ENCODE assay signal across 10 cellular contexts in genomic region chr2:199261221-199261620, GRCh38.
DNase-seq lines count a peak whose midpoint lies in the region; ATAC-seq and TF ChIP-seq lines count a peak whose summit lies in the region.
"Had no signal": no experiment of that assay in that cellular context is flagged by ENCODE, and none has a peak within 500 bp of the region (broad histone marks: within the 10 kb centered on the region; RNA-seq: fewer than 3 reads in every experiment).

No MANE protein-coding gene starts in this region.

- H3K4me1 ChIP-seq in PC-3 (ENCODE audit: insufficient read depth, low read length) (no peaks in the 10 kb centered on the region), transverse colon (no peaks in the 10 kb centered on the region)

- no peaks in the 10 kb centered on the region for H3K36me3 ChIP-seq in PC-3 (ENCODE audit: low read depth, low read length)
- H3K36me3 ChIP-seq in transverse colon = no peaks in the 10 kb centered on the region

- no TSS peak for BruUV-seq in PC-3 (replicated peaks; lab: Mats Ljungman, UMichigan)

- no peaks in the 10 kb centered on the region for H3K79me2 ChIP-seq in PC-3 (ENCODE audit: low read length)

- in situ Hi-C loops in transverse colon (cut with MboI; ENCODE audit: low pct_ligation_motif_present in 1 of 4, low pct_unique_long_range_greater_than_20kb in 1 of 4, low sequenced_read_pairs in 3 of 4) = no loop called here

- WGBS in transverse colon (ENCODE audit: low coverage in 1 of 2), 2 donors = 29 to 50% methylated on average over 1 of the region's 1 CpG

- H3K4me3 Mint-ChIP-seq in stimulated activated effector memory CD8-positive, alpha-beta T cell treated with anti-CD3 and anti-CD28 coated beads, Interleukin-12 subunit alpha, Interleukin-12 subunit beta, amount 100 ng/mL, for 72 hours = no peak overlapping the region
- H3K4me3 Mint-ChIP-seq: naive thymus-derived CD4-positive, alpha-beta T cell had no signal

- no peak overlapping the region for H2AFZ ChIP-seq in PC-3 (ENCODE audit: low read length)

- H3K9ac ChIP-seq in PC-3 (ENCODE audit: low read length) = no peak overlapping the region

- intact Hi-C loops in PC-3 (cut with micrococcal nuclease) = loop anchor here (2.0 kb wide), 1 partner anchor 198 kb away; no protein-coding TSS in a partner anchor
- intact Hi-C loops in transverse colon (cut with DNase I; ENCODE audit: low total_unique reads) = no loop called here

- H3K4me2 ChIP-seq in PC-3 (ENCODE audit: low read length) = no peak overlapping the region

- no peaks in the 10 kb centered on the region for H3K4me1 Mint-ChIP-seq in stimulated activated effector memory CD8-positive, alpha-beta T cell treated with anti-CD3 and anti-CD28 coated beads, Interleukin-12 subunit alpha, Interleukin-12 subunit beta, amount 100 ng/mL, for 72 hours
- H3K4me1 Mint-ChIP-seq: naive thymus-derived CD4-positive, alpha-beta T cell had no signal

- H3K27me3 ChIP-seq in PC-3 (ENCODE audit: low read length) (no peaks in the 10 kb centered on the region), transverse colon (no peaks in the 10 kb centered on the region)

- TF ChIP-seq CTCF in HFF-Myc (IDR thresholded peaks at IDR 0.05; ENCODE audit: low read depth, low read length, missing control alignments) = no peak
- peak; percentile 38; the same call in 1 of the 2 replicates for TF ChIP-seq CTCF in PC-3 (conservative IDR thresholded peaks at IDR 0.05; ENCODE audit: low read depth, low read length)
- no peak for TF ChIP-seq CTCF in transverse colon (IDR thresholded peaks at IDR 0.05)

- H3K27ac ChIP-seq in PC-3 (ENCODE audit: low read length) (no peak overlapping the region), transverse colon (no peak overlapping the region)
- H3K27ac ChIP-seq: HL-60 had no signal

- no peak overlapping the region for H3K4me3 ChIP-seq in HFF-Myc (replicated peaks; ENCODE audit: low read depth, low read length)
- H3K4me3 ChIP-seq in PC-3 (ENCODE audit: low read length) = no peak overlapping the region
- no peak overlapping the region for H3K4me3 ChIP-seq in transverse colon

- CTCF ChIA-PET in PC-3 (lab: Charles Lee) = no interaction called here

- peaks cover 22% of the 10 kb centered on the region for H3K9me3 Mint-ChIP-seq in stimulated activated effector memory CD8-positive, alpha-beta T cell treated with anti-CD3 and anti-CD28 coated beads, Interleukin-12 subunit alpha, Interleukin-12 subunit beta, amount 100 ng/mL, for 72 hours

- H3K9me2 ChIP-seq in PC-3 (replicated peaks; ENCODE audit: low read length) = no peaks in the 10 kb centered on the region

- H3K9me3 ChIP-seq in PC-3 (ENCODE audit: low read length) (no peaks in the 10 kb centered on the region), transverse colon (peaks cover 12 to 18% of the 10 kb centered on the region in 2 donors)

- H4K20me1 ChIP-seq in PC-3 (ENCODE audit: low read length) = no peaks in the 10 kb centered on the region

- no peak for TF ChIP-seq POLR2A in transverse colon (IDR thresholded peaks at IDR 0.05)

- H3F3A ChIP-seq in PC-3 (ENCODE audit: low read length, unreplicated experiment) = no peaks in the 10 kb centered on the region

- no peak for TF ChIP-seq EP300 in transverse colon (IDR thresholded peaks at IDR 0.05; ENCODE audit: low read depth)

- ATAC-seq in PC-3 = peak; percentile 63
- no peak for ATAC-seq in stimulated activated effector memory CD8-positive, alpha-beta T cell treated with anti-CD3 and anti-CD28 coated beads, Interleukin-12 subunit alpha, Interleukin-12 subunit beta, amount 100 ng/mL, for 72 hours
- ATAC-seq: naive thymus-derived CD4-positive, alpha-beta T cell had no signal

- DNase-seq in HFF-Myc (ENCODE audit: extremely low read depth, low read depth) (peak; percentile 47), PC-3 (peak; percentile 82), fibroblast of gingiva (ENCODE audit: low read depth) (peak; percentile 79), stromal cell of bone marrow (ENCODE audit: low read depth) (peak; percentile 73), transverse colon (no peak)
- DNase-seq in stimulated activated effector memory CD8-positive, alpha-beta T cell treated with anti-CD3 and anti-CD28 coated beads, Interleukin-12 subunit alpha, Interleukin-12 subunit beta, amount 100 ng/mL, for 72 hours (ENCODE audit: low spot score in 2 of 2) = no peak
- DNase-seq in stimulated activated CD4-positive, alpha-beta T cell treated with anti-CD3 and anti-CD28 coated beads, Interleukin-2, amount 100 ng/mL, for 24 hours = no peak
- DNase-seq: naive thymus-derived CD4-positive, alpha-beta T cell; stimulated activated CD4-positive, alpha-beta T cell treated with anti-CD3 and anti-CD28 coated beads, Interleukin-12 subunit alpha, Interleukin-12 subunit beta, amount 100 ng/mL, for 4 hours had no signal

- POLR2A ChIA-PET in PC-3 (lab: Charles Lee; ENCODE audit: unreplicated experiment) = no interaction called here

- H3K27ac Mint-ChIP-seq in stimulated activated effector memory CD8-positive, alpha-beta T cell treated with anti-CD3 and anti-CD28 coated beads, Interleukin-12 subunit alpha, Interleukin-12 subunit beta, amount 100 ng/mL, for 72 hours = no peak overlapping the region
- H3K27ac Mint-ChIP-seq: naive thymus-derived CD4-positive, alpha-beta T cell had no signal

- no peaks in the 10 kb centered on the region for H3K36me3 Mint-ChIP-seq in stimulated activated effector memory CD8-positive, alpha-beta T cell treated with anti-CD3 and anti-CD28 coated beads, Interleukin-12 subunit alpha, Interleukin-12 subunit beta, amount 100 ng/mL, for 72 hours

Comparison
In these comparisons a context has a peak if more than half of its experiments do, and no peak if none do; other contexts are left out.
1. DNase-seq: peak in HFF-Myc (single experiment), PC-3 (single experiment), fibroblast of gingiva (single experiment) and stromal cell of bone marrow (single experiment); none in transverse colon (single experiment), stimulated activated effector memory CD8-positive, alpha-beta T cell treated with anti-CD3 and anti-CD28 coated beads, Interleukin-12 subunit alpha, Interleukin-12 subunit beta, amount 100 ng/mL, for 72 hours (0 of 2) and stimulated activated CD4-positive, alpha-beta T cell treated with anti-CD3 and anti-CD28 coated beads, Interleukin-2, amount 100 ng/mL, for 24 hours (0 of 2).